In genomic region chr6:43029120-43029519, GRCh38 we compare ENCODE assay signal across 23 cellular contexts.
"Had no signal": no experiment of that assay in that cellular context is flagged by ENCODE, and none has a peak within 500 bp of the region (broad histone marks: within the 10 kb centered on the region; RNA-seq: fewer than 3 reads in every experiment).

No MANE protein-coding gene starts in this region.

- H3K9me3 ChIP-seq: heart right ventricle, lower lobe of right lung, ovary, prostate gland, testis, transverse colon had no signal

- H3K9me3 Mint-ChIP-seq: activated naive CD4-positive, alpha-beta T cell treated with anti-CD3 and anti-CD28 coated beads, Interleukin-2, amount 50 U/mL, for 72 hours; activated T-cell treated with anti-CD3 and anti-CD28 coated beads, Interleukin-2, amount 50 U/mL, for 72 hours; central memory CD8-positive, alpha-beta T cell; dendritic cell treated with granulocyte-macrophage colony-stimulating factor and Interleukin-4, amounts not matched to agents 40 ng/mL and 50 ng/mL, for 4 days; endodermal cell had no signal

- H3K27ac Mint-ChIP-seq: dendritic cell treated with granulocyte-macrophage colony-stimulating factor and Interleukin-4, amounts not matched to agents 40 ng/mL and 50 ng/mL, for 4 days; endodermal cell had no signal

- H3K36me3 ChIP-seq: ovary had no signal

- H3K27me3 ChIP-seq: heart right ventricle, ovary, testis, transverse colon had no signal

- H3K27ac ChIP-seq: heart right ventricle, lower lobe of right lung, ovary, prostate gland, testis, transverse colon, VCaP had no signal

- H3K4me1 ChIP-seq: lower lobe of right lung, prostate gland, testis had no signal

- H3K4me3 ChIP-seq: heart right ventricle, lower lobe of right lung, ovary, prostate gland, testis, transverse colon had no signal

- H3K4me3 Mint-ChIP-seq: activated T-cell treated with anti-CD3 and anti-CD28 coated beads, Interleukin-2, amount 50 U/mL, for 72 hours; central memory CD8-positive, alpha-beta T cell; dendritic cell treated with granulocyte-macrophage colony-stimulating factor and Interleukin-4, amounts not matched to agents 40 ng/mL and 50 ng/mL, for 4 days; endodermal cell had no signal

- DNase-seq: activated CD4-positive, alpha-beta T cell treated with anti-CD3 and anti-CD28 coated beads for 4 hours; activated CD4-positive, alpha-beta T cell treated with anti-CD3 and anti-CD28 coated beads, Interleukin-2, amount 50 U/mL, for 4 hours; activated naive CD4-positive, alpha-beta T cell; activated T-cell treated with anti-CD3 and anti-CD28 coated beads for 4 hours; activated T-cell treated with anti-CD3 and anti-CD28 coated beads, Interleukin-2, amount 50 U/mL, for 72 hours; endodermal cell; foreskin fibroblast; heart right ventricle; lower lobe of right lung; mesendoderm; ovary; stimulated activated CD4-positive, alpha-beta T cell treated with anti-CD3 and anti-CD28 coated beads, Interleukin-2, amount 100 ng/mL, for 48 hours; stimulated activated naive CD8-positive, alpha-beta T cell treated with anti-CD3 and anti-CD28 coated beads, Interleukin-15, Interleukin-2, amounts not matched to agents 100 U/mL and 50 U/mL, for 24 hours; T-helper 9 cell; testis; transverse colon had no signal

- H3K4me1 Mint-ChIP-seq: endodermal cell had no signal

- ATAC-seq: activated naive CD4-positive, alpha-beta T cell treated with anti-CD3 and anti-CD28 coated beads, Interleukin-2, amount 50 U/mL, for 72 hours; activated T-cell treated with anti-CD3 and anti-CD28 coated beads, Interleukin-2, amount 50 U/mL, for 72 hours; esophagus mucosa; heart right ventricle; left lobe of liver; lower lobe of right lung; stimulated activated naive CD8-positive, alpha-beta T cell treated with anti-CD3 and anti-CD28 coated beads, Interleukin-15, Interleukin-2, amounts not matched to agents 100 U/mL and 50 U/mL, for 24 hours had no signal

- H3K27me3 Mint-ChIP-seq: central memory CD8-positive, alpha-beta T cell; dendritic cell treated with granulocyte-macrophage colony-stimulating factor and Interleukin-4, amounts not matched to agents 40 ng/mL and 50 ng/mL, for 4 days had no signal
